ENCODE assay signal across 8 cellular contexts in genomic region chr1:9004731-9005708, GRCh38. TPM values are rescaled to one million over a fixed set of nuclear protein-coding genes. Genes with fewer than 3 reads are reported as not detected.
A peak's percentile ranks its signal among the peaks of the same experiment; 100 is the strongest.
DNase-seq lines count a peak whose midpoint lies in the region; ATAC-seq and TF ChIP-seq lines count a peak whose summit lies in the region.

No MANE protein-coding gene starts in this region.

- H3K9me3 ChIP-seq in HEK293 (ENCODE audit: control insufficient read depth, insufficient read depth, low read depth, low read length) (no peaks in the 10 kb centered on the region), PC-9 (ENCODE audit: insufficient read depth, low read depth) (no peaks in the 10 kb centered on the region), fibroblast of lung (ENCODE audit: control insufficient read depth, insufficient read depth, low read depth, low read length) (no peaks in the 10 kb centered on the region)

- H3K27me3 ChIP-seq in PC-9 (ENCODE audit: insufficient read depth, low read depth) (no peaks in the 10 kb centered on the region), fibroblast of lung (ENCODE audit: control insufficient read depth, insufficient read depth, low read length) (peaks cover 2% of the 10 kb centered on the region)

- peak; percentile 90 to 94 for ATAC-seq in activated T-cell treated with anti-CD3 and anti-CD28 coated beads, Interleukin-2, amount 50 U/mL, for 4 hours
- peak; percentile 83 for ATAC-seq in stimulated activated naive CD8-positive, alpha-beta T cell treated with anti-CD3 and anti-CD28 coated beads, Interleukin-15, Interleukin-2, amounts not matched to agents 100 U/mL and 50 U/mL, for 24 hours
- no peak for ATAC-seq in HG02623 (IDR thresholded peaks at IDR 0.05; ENCODE audit: unreplicated experiment)

- no peak overlapping the region for H3K4me3 Mint-ChIP-seq in activated T-cell treated with anti-CD3 and anti-CD28 coated beads, Interleukin-2, amount 50 U/mL, for 4 hours
- no peak overlapping the region for H3K4me3 Mint-ChIP-seq in neural crest cell

- H3K36me3 Mint-ChIP-seq in activated T-cell treated with anti-CD3 and anti-CD28 coated beads, Interleukin-2, amount 50 U/mL, for 4 hours (ENCODE audit: insufficient read depth) = no peaks in the 10 kb centered on the region
- H3K36me3 Mint-ChIP-seq in neural crest cell (ENCODE audit: low read depth) = no peaks in the 10 kb centered on the region

- no peaks in the 10 kb centered on the region for H3K9me2 ChIP-seq in PC-9 (ENCODE audit: insufficient read depth)

- DNase-seq in COLO668 (lab: John Stamatoyannopoulos, UW; ENCODE audit: unreplicated experiment) = peak; percentile 88
- DNase-seq in PC-9 = peak; percentile 63 to 86
- DNase-seq in activated T-cell treated with anti-CD3 and anti-CD28 coated beads, Interleukin-2, amount 50 U/mL, for 4 hours = peak; percentile 79
- peak; percentile 76 to 78 for DNase-seq in fibroblast of lung (ENCODE audit: low read depth in 2 of 2)
- DNase-seq in neural crest cell (ENCODE audit: low read depth, low spot score) = peak; percentile 93
- peak; percentile 92 for DNase-seq in stimulated activated naive CD8-positive, alpha-beta T cell treated with anti-CD3 and anti-CD28 coated beads, Interleukin-15, Interleukin-2, amounts not matched to agents 100 U/mL and 50 U/mL, for 24 hours

- H4K20me1 ChIP-seq in PC-9 (ENCODE audit: insufficient read depth) (no peaks in the 10 kb centered on the region), fibroblast of lung (ENCODE audit: control insufficient read depth, extremely low read depth, insufficient read depth, low read length) (no peaks in the 10 kb centered on the region)

- H3K4me3 ChIP-seq in HEK293 (ENCODE audit: low read depth, low read length) = no peak overlapping the region
- no peak overlapping the region for H3K4me3 ChIP-seq in PC-9
- no peak overlapping the region for H3K4me3 ChIP-seq in fibroblast of lung (replicated peaks in 1 of 4; ENCODE audit: control extremely low read depth in 1 of 4, insufficient read depth in 1 of 4, low read depth in 3 of 4, low read length in 4 of 4)

- H3K79me2 ChIP-seq in PC-9 (ENCODE audit: low read depth) (no peaks in the 10 kb centered on the region), fibroblast of lung (ENCODE audit: control insufficient read depth, insufficient read depth, low read length) (no peaks in the 10 kb centered on the region)

- intact Hi-C loops in PC-9 (cut with micrococcal nuclease; ENCODE audit: unreplicated experiment) = loop anchor here (2.0 to 5.0 kb wide), 3 partner anchors 88 to 148 kb away; no protein-coding TSS in a partner anchor

- H3K4me1 Mint-ChIP-seq in activated T-cell treated with anti-CD3 and anti-CD28 coated beads, Interleukin-2, amount 50 U/mL, for 4 hours (ENCODE audit: low read depth) = peaks cover 9% of the 10 kb centered on the region
- peaks cover 28% of the 10 kb centered on the region for H3K4me1 Mint-ChIP-seq in neural crest cell

- no peaks in the 10 kb centered on the region for H3F3A ChIP-seq in PC-9 (ENCODE audit: insufficient read depth, low read depth)

- H3K4me1 ChIP-seq in HEK293 (ENCODE audit: control insufficient read depth, insufficient read depth, low read length) (no peaks in the 10 kb centered on the region), PC-9 (replicated peaks; ENCODE audit: insufficient read depth) (no peaks in the 10 kb centered on the region), fibroblast of lung (ENCODE audit: control insufficient read depth, extremely low read depth, insufficient read depth, low read length) (no peaks in the 10 kb centered on the region)

- TF ChIP-seq CTCF in HEK293 (tag by site-specific recombination; IDR thresholded peaks at IDR 0.05) = peak; percentile 66
- TF ChIP-seq CTCF in PC-9 (conservative IDR thresholded peaks at IDR 0.05) = peak; percentile 90
- TF ChIP-seq CTCF in fibroblast of lung (conservative IDR thresholded peaks at IDR 0.05 in 1 of 2, IDR thresholded peaks at IDR 0.05 in 1 of 2; ENCODE audit: low read depth in 1 of 2, low read length in 2 of 2) = peak; percentile 92 to 96
- TF ChIP-seq CTCF in neural crest cell (conservative IDR thresholded peaks at IDR 0.05) = peak; percentile 93

- H3K9ac ChIP-seq in fibroblast of lung (ENCODE audit: insufficient read depth, low read length) = no peak overlapping the region

- no peak overlapping the region for H3K27ac ChIP-seq in HEK293 (ENCODE audit: extremely low read depth, low read depth, low read length)
- H3K27ac ChIP-seq in PC-9 = no peak overlapping the region
- no peak overlapping the region for H3K27ac ChIP-seq in fibroblast of lung (ENCODE audit: insufficient read depth, low read length)

- H3K27ac Mint-ChIP-seq in neural crest cell (ENCODE audit: unreplicated experiment) = no peak overlapping the region

- BruUV-seq in PC-9 (replicated peaks; lab: Mats Ljungman, UMichigan) = no TSS peak

- no peaks in the 10 kb centered on the region for H3K9me3 Mint-ChIP-seq in activated T-cell treated with anti-CD3 and anti-CD28 coated beads, Interleukin-2, amount 50 U/mL, for 4 hours
- H3K9me3 Mint-ChIP-seq in neural crest cell = no peaks in the 10 kb centered on the region

- H2AFZ ChIP-seq in PC-9 (no peak overlapping the region), fibroblast of lung (ENCODE audit: low read length) (no peak overlapping the region)

- CTCF ChIA-PET in HEK293 (lab: Yijun Ruan, JAX) (interaction anchor here (0.5 to 4.0 kb wide), 57 partner anchors 8 to 1030 kb away, joined by 3 to 88 read pairs (median 4); partner anchors contain the start of gene H6PD), PC-9 (lab: Charles Lee) (interaction anchor here (0.5 to 1.2 kb wide), 12 partner anchors 19 to 515 kb away, joined by 3 to 14 read pairs (median 4); no protein-coding TSS in a partner anchor)

- no peaks in the 10 kb centered on the region for H3K36me3 ChIP-seq in HEK293 (ENCODE audit: control insufficient read depth in 2 of 2, insufficient read depth in 1 of 2, low read length in 2 of 2)
- H3K36me3 ChIP-seq in PC-9 (ENCODE audit: low read depth) = no peaks in the 10 kb centered on the region
- no peaks in the 10 kb centered on the region for H3K36me3 ChIP-seq in fibroblast of lung (ENCODE audit: control insufficient read depth, insufficient read depth, low read length)

- H3K27me3 Mint-ChIP-seq in activated T-cell treated with anti-CD3 and anti-CD28 coated beads, Interleukin-2, amount 50 U/mL, for 4 hours (ENCODE audit: low read depth) = no peaks in the 10 kb centered on the region
- H3K27me3 Mint-ChIP-seq in neural crest cell (ENCODE audit: low read depth) = no peaks in the 10 kb centered on the region

- peak overlapping the region; percentile 31; the same call in 1 of the 2 replicates for H3K4me2 ChIP-seq in PC-9
- H3K4me2 ChIP-seq in fibroblast of lung (ENCODE audit: extremely low read depth, insufficient read depth, low read length) = no peak overlapping the region

- POLR2A ChIA-PET in HEK293 (lab: Yijun Ruan, JAX) (interaction anchor here (0.7 to 1.7 kb wide), 3 partner anchors 87 to 102 kb away, joined by 3 to 6 read pairs (median 3); no protein-coding TSS in a partner anchor), PC-9 (lab: Charles Lee; ENCODE audit: unreplicated experiment) (interaction anchor here (0.6 to 0.7 kb wide), 4 partner anchors 99 to 411 kb away, joined by 3 read pairs; no protein-coding TSS in a partner anchor)

TF ChIP-seq in HEK293, 187 proteins besides CTCF, POLR2A, EP300 and RAD21 (continues in another document):
- no peak for TF ChIP-seq ZSCAN4 (tag by site-specific recombination; IDR thresholded peaks at IDR 0.05)

RNA-seq across cellular contexts. Expression of gene SLC2A7, which starts 21.2 kb away (rescaled TPM):
- total RNA-seq in PC-9 (2021) = not detected in 2 replicates
- total RNA-seq in activated T-cell treated with anti-CD3 and anti-CD28 coated beads, Interleukin-2, amount 50 U/mL, for 4 hours = not detected
- not detected in 2 replicates for total RNA-seq in fibroblast of lung
- not detected in 2 replicates for polyA plus RNA-seq in fibroblast of lung
- polyA plus RNA-seq in fibroblast of lung (2012) = not detected in 2 replicates
- not detected in 2 replicates for polyA minus RNA-seq in fibroblast of lung (ENCODE audit: low replicate concordance)
- total RNA-seq in neural crest cell = not detected in 2 replicates

RNA-seq across cellular contexts. Expression of gene CA6, which starts 59.4 kb away (rescaled TPM):
- total RNA-seq in PC-9 (2021) = not detected in 2 replicates
- under 1 TPM in 2 of 3 donors, not detected in 1; 0.14 to 0.25 TPM for total RNA-seq in activated T-cell treated with anti-CD3 and anti-CD28 coated beads, Interleukin-2, amount 50 U/mL, for 4 hours
- total RNA-seq in fibroblast of lung = not detected in 2 replicates
- polyA plus RNA-seq in fibroblast of lung = not detected in 2 replicates
- polyA plus RNA-seq in fibroblast of lung (2012) = not detected in 2 replicates
- not detected in 2 replicates for polyA minus RNA-seq in fibroblast of lung (ENCODE audit: low replicate concordance)
- total RNA-seq in neural crest cell = not detected in 2 replicates
